In the genomic region with DNA sequence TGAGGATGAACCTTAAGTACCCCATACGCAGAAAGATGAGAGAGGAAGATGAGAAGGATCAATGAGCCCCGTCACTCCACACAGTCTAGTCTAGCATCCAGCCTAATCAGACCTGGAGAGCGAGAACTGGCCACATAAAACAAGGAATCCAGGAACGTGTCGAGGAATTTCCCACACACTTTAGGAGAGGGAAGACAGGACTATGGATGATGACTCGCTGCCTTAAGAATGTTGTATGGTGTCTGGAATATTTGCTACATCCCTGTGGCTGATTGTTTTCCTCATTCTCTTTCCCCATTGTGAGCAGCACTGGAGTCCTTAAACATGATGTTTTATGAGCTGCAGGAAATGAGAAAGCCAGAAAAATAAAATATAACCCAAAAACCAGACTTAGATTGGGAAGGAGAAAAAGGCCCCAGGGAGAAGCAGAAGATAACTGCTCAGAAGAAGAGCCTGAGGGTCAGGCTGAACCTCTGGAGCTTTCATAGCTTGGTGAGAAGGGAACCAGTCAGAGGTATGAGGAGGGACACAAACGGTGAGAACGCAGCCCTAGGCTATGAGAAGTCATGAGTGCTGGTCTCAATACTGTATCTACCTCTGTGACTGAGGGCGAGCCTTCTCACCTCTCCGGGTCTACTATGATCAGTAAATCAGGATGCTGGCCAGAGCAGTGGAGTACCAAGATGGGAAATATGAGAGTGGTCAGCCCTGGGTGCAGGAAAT, we compare ENCODE assay signal across 13 cellular contexts.
A peak's percentile ranks its signal among the peaks of the same experiment; 100 is the strongest.
DNase-seq lines count a peak whose midpoint lies in the region; ATAC-seq and TF ChIP-seq lines count a peak whose summit lies in the region.
"Had no signal": no experiment of that assay in that cellular context is flagged by ENCODE, and none has a peak within 500 bp of the region (broad histone marks: within the 10 kb centered on the region; RNA-seq: fewer than 3 reads in every experiment).

No MANE protein-coding gene starts in this region.

- no peaks in the 10 kb centered on the region for H3K27me3 Mint-ChIP-seq in GM23338 (ENCODE audit: insufficient read depth, low read depth, poor library complexity)

- H3K9me3 ChIP-seq in SK-N-MC (ENCODE audit: low read depth, low read length) (no peaks in the 10 kb centered on the region), ovary (no peaks in the 10 kb centered on the region)

- H4K20me1 ChIP-seq in GM23338 (replicated peaks; ENCODE audit: insufficient read depth) = no peaks in the 10 kb centered on the region; the same call in 1 of the 2 replicates

- no peaks in the 10 kb centered on the region for H3F3A ChIP-seq in GM23338 (replicated peaks; ENCODE audit: low read depth)

- no peak for TF ChIP-seq POLR2A in ovary (IDR thresholded peaks at IDR 0.05)

- 0 out of 3 replicates have a peak, but pooled peaks cover 2% of the 10 kb centered on the region for H3K36me3 Mint-ChIP-seq in GM23338 (ENCODE audit: low read depth)

- TF ChIP-seq EP300 in ovary (IDR thresholded peaks at IDR 0.05) = no peak

- H3K36me3 ChIP-seq in GM23338 (ENCODE audit: insufficient read depth) (no peaks in the 10 kb centered on the region), SK-N-MC (ENCODE audit: insufficient read depth, low read length) (no peaks in the 10 kb centered on the region), ovary (no peaks in the 10 kb centered on the region)
- H3K36me3 ChIP-seq: cardiac muscle cell, esophagus squamous epithelium had no signal

- H3K9me2 ChIP-seq in GM23338 (ENCODE audit: insufficient read depth) = no peaks in the 10 kb centered on the region

- WGBS in ovary, 3 donors = 51 to 57% (median 55%) methylated on average over 10 of the region's 10 CpGs

- no peak overlapping the region for H3K4me3 ChIP-seq in GM23338
- 0 out of 2 replicates have a peak overlapping the region, but pooled peaks have one; percentile 30 for H3K4me3 ChIP-seq in SK-N-MC
- no peak overlapping the region for H3K4me3 ChIP-seq in skeletal muscle cell (ENCODE audit: low read depth, low read length)
- H3K4me3 ChIP-seq in ovary = no peak overlapping the region
- H3K4me3 ChIP-seq: cardiac muscle cell, esophagus squamous epithelium had no signal

- no peaks in the 10 kb centered on the region for H3K27me3 ChIP-seq in GM23338 (ENCODE audit: insufficient read depth)
- no peaks in the 10 kb centered on the region for H3K27me3 ChIP-seq in ovary
- H3K27me3 ChIP-seq: cardiac muscle cell had no signal

- no peak for ATAC-seq in GM23338

- H3K27ac ChIP-seq in GM23338 (ENCODE audit: low read depth) (no peak overlapping the region), SK-N-MC (peak overlapping the region; percentile 81), ovary (no peak overlapping the region)
- H3K27ac ChIP-seq: cardiac muscle cell, esophagus squamous epithelium had no signal

- no peak overlapping the region for H3K4me3 Mint-ChIP-seq in GM23338
- H3K4me3 Mint-ChIP-seq: activated T-helper 1 cell treated with anti-CD3 and anti-CD28 coated beads, Interleukin-12 subunit alpha, Interleukin-12 subunit beta, Interleukin-2, Interleukin-4 antibody, amounts not matched to agents 30 ng/mL and 10 ng/mL and 1 ng/mL, durations not matched to agents 14 hours and 24 hours and 36 hours had no signal

- intact Hi-C loops in ovary (cut with DNase I) = no loop called here

- peak overlapping the region; percentile 24 for H2AFZ ChIP-seq in GM23338

- peak overlapping the region; percentile 14 for H3K9ac ChIP-seq in SK-N-MC (ENCODE audit: insufficient read length)

- DNase-seq in GM23338 (ENCODE audit: low spot score) (no peak), SK-N-MC (ENCODE audit: low read depth, low spot score) (no peak), fibroblast of peridontal ligament (ENCODE audit: extremely low read depth) (peak; percentile 57), skeletal muscle cell (ENCODE audit: low read depth) (peak; percentile 58), DMS53 treated with DMSO at 0.1 percent for 48 hours (lab: John Stamatoyannopoulos, UW; ENCODE audit: unreplicated experiment) (no peak), GM10266 (ENCODE audit: extremely low spot score) (no peak), ovary (no peak), UCSD-AML1 (lab: John Stamatoyannopoulos, UW; ENCODE audit: unreplicated experiment) (no peak)
- DNase-seq: esophagus squamous epithelium, NCI-H524, nucleus accumbens had no signal

- H3K79me2 ChIP-seq in GM23338 (replicated peaks; ENCODE audit: insufficient read depth) = no peaks in the 10 kb centered on the region

- peaks cover 6% of the 10 kb centered on the region for H3K4me1 Mint-ChIP-seq in GM23338

- H3K9me3 Mint-ChIP-seq in GM23338 = peaks cover 6% of the 10 kb centered on the region; the same call in 2 of the 3 replicates
- H3K9me3 Mint-ChIP-seq: activated T-helper 1 cell treated with anti-CD3 and anti-CD28 coated beads, Interleukin-12 subunit alpha, Interleukin-12 subunit beta, Interleukin-2, Interleukin-4 antibody, amounts not matched to agents 30 ng/mL and 10 ng/mL and 1 ng/mL, durations not matched to agents 14 hours and 24 hours and 36 hours had no signal

- H3K4me2 ChIP-seq in GM23338 = no peak overlapping the region

- H3K4me1 ChIP-seq in GM23338 (ENCODE audit: insufficient read depth) (peaks cover 3% of the 10 kb centered on the region; the same call in 1 of the 2 replicates), ovary (ENCODE audit: insufficient read depth) (no peaks in the 10 kb centered on the region)

- TF ChIP-seq CTCF in GM23338 (conservative IDR thresholded peaks at IDR 0.05; ENCODE audit: low read depth in 2 of 2) (no peak), GM10266 (IDR thresholded peaks at IDR 0.05; ENCODE audit: control insufficient read depth, insufficient read depth, low read depth, missing control alignments) (no peak), ovary (IDR thresholded peaks at IDR 0.05) (no peak)

- H3K27ac Mint-ChIP-seq in GM23338 = no peak overlapping the region
- H3K27ac Mint-ChIP-seq: activated T-helper 1 cell treated with anti-CD3 and anti-CD28 coated beads, Interleukin-12 subunit alpha, Interleukin-12 subunit beta, Interleukin-2, Interleukin-4 antibody, amounts not matched to agents 30 ng/mL and 10 ng/mL and 1 ng/mL, durations not matched to agents 14 hours and 24 hours and 36 hours had no signal

TF ChIP-seq in GM23338, 12 proteins besides CTCF, POLR2A, EP300 and RAD21 (continues in another document):
- TF ChIP-seq NANOG (IDR thresholded peaks at IDR 0.05; ENCODE audit: borderline replicate concordance) (no peak), CREB1 (CRISPR knock-in tag; IDR thresholded peaks at IDR 0.05; ENCODE audit: low read depth) (no peak), EZH2phosphoT487 (IDR thresholded peaks at IDR 0.05; ENCODE audit: unreplicated experiment) (no peak), EZH2 (IDR thresholded peaks at IDR 0.05; ENCODE audit: low read depth, unreplicated experiment) (no peak), POLR2AphosphoS5 (IDR thresholded peaks at IDR 0.05; ENCODE audit: low read depth) (no peak), STAT1 (IDR thresholded peaks at IDR 0.05; ENCODE audit: unreplicated experiment) (no peak), ZNF114 (CRISPR knock-in tag; IDR thresholded peaks at IDR 0.05) (no peak), JUNB (IDR thresholded peaks at IDR 0.05; ENCODE audit: unreplicated experiment) (no peak)
- TF ChIP-seq, protein P1, sequence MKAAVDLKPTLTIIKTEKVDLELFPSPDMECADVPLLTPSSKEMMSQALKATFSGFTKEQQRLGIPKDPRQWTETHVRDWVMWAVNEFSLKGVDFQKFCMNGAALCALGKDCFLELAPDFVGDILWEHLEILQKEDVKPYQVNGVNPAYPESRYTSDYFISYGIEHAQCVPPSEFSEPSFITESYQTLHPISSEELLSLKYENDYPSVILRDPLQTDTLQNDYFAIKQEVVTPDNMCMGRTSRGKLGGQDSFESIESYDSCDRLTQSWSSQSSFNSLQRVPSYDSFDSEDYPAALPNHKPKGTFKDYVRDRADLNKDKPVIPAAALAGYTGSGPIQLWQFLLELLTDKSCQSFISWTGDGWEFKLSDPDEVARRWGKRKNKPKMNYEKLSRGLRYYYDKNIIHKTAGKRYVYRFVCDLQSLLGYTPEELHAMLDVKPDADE (IDR thresholded peaks at IDR 0.05) = no peak
- TF ChIP-seq, protein P2, sequence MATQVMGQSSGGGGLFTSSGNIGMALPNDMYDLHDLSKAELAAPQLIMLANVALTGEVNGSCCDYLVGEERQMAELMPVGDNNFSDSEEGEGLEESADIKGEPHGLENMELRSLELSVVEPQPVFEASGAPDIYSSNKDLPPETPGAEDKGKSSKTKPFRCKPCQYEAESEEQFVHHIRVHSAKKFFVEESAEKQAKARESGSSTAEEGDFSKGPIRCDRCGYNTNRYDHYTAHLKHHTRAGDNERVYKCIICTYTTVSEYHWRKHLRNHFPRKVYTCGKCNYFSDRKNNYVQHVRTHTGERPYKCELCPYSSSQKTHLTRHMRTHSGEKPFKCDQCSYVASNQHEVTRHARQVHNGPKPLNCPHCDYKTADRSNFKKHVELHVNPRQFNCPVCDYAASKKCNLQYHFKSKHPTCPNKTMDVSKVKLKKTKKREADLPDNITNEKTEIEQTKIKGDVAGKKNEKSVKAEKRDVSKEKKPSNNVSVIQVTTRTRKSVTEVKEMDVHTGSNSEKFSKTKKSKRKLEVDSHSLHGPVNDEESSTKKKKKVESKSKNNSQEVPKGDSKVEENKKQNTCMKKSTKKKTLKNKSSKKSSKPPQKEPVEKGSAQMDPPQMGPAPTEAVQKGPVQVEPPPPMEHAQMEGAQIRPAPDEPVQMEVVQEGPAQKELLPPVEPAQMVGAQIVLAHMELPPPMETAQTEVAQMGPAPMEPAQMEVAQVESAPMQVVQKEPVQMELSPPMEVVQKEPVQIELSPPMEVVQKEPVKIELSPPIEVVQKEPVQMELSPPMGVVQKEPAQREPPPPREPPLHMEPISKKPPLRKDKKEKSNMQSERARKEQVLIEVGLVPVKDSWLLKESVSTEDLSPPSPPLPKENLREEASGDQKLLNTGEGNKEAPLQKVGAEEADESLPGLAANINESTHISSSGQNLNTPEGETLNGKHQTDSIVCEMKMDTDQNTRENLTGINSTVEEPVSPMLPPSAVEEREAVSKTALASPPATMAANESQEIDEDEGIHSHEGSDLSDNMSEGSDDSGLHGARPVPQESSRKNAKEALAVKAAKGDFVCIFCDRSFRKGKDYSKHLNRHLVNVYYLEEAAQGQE (IDR thresholded peaks at IDR 0.05; ENCODE audit: unreplicated experiment) = no peak

Comparison
In these comparisons a context has a peak if more than half of its experiments do, and no peak if none do; other contexts are left out.
1. DNase-seq: peak in fibroblast of peridontal ligament (single experiment) and skeletal muscle cell (single experiment); none in GM23338 (single experiment), SK-N-MC (single experiment), DMS53 treated with DMSO at 0.1 percent for 48 hours (single experiment), GM10266 (single experiment), ovary (0 of 5) and UCSD-AML1 (single experiment).